31 cellular contexts compared by ENCODE assay signal in the genomic region with DNA sequence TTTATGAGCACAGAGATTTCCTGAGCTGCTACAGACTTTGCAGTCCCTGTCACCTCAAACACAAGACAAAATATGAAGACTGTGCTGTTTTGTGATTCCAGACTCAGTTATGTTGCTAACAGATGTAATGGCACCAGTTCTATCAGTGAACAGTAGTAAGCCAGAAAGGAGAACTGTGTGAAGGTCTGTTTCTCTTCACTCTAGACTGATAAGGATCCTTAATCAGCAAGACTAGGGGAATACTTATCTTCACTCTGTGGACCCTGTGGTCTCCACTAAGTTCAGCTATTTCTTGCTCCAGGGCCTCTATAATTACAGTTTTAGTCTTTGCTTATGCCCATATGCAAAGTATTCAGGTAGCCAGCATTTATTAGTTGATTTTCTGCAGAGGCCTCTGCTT.
"Had no signal": no experiment of that assay in that cellular context is flagged by ENCODE, and none has a peak within 500 bp of the region (broad histone marks: within the 10 kb centered on the region; RNA-seq: fewer than 3 reads in every experiment).

No MANE protein-coding gene starts in this region.

- H3K4me1 ChIP-seq: Peyer's patch, SJSA1 had no signal

- ATAC-seq: activated CD8-positive, alpha-beta memory T cell treated with anti-CD3 and anti-CD28 coated beads, Interleukin-2, amount 10 ng/mL, durations not matched to agents 7 days and 5 days; PC-3 had no signal

- DNase-seq: activated CD4-positive, alpha-beta memory T cell treated with anti-CD3 and anti-CD28 coated beads, Interleukin-2, amount 10 ng/mL, durations not matched to agents 7 days and 5 days; activated CD4-positive, alpha-beta T cell treated with anti-CD3 and anti-CD28 coated beads for 1 hour; activated CD4-positive, alpha-beta T cell treated with anti-CD3 and anti-CD28 coated beads for 48 hours; activated CD4-positive, CD25-positive, alpha-beta regulatory T cell; activated CD8-positive, alpha-beta memory T cell treated with anti-CD3 and anti-CD28 coated beads for 24 hours; activated CD8-positive, alpha-beta memory T cell treated with anti-CD3 and anti-CD28 coated beads, Interleukin-2, amount 10 ng/mL, durations not matched to agents 7 days and 5 days; activated CD8-positive, alpha-beta memory T cell treated with anti-CD3 and anti-CD28 coated beads, Interleukin-2, amount 50 U/mL, for 48 hours; activated effector memory CD4-positive, alpha-beta T cell treated with Interleukin-2 at 50 U/mL for 16 hours; activated naive CD4-positive, alpha-beta T cell; activated naive CD4-positive, alpha-beta T cell treated with anti-CD3 and anti-CD28 coated beads, Interleukin-2, amount 50 U/mL, for 16 hours; activated naive CD8-positive, alpha-beta T cell treated with anti-CD3 and anti-CD28 coated beads for 36 hours; activated T-cell treated with anti-CD3 and anti-CD28 coated beads, Interleukin-2, amount 50 U/mL, for 48 hours; amniotic stem cell; aorta; brain microvascular endothelial cell; Kasumi-1; KG1; MG63; NCI-H1048; NCI-H1105 treated with DMSO at 0.1 percent for 48 hours; NCI-H1436; NCI-H1694 treated with DMSO at 0.1 percent for 48 hours; NCI-H2029; NCI-H345; NCI-H524 treated with DMSO at 0.1 percent for 48 hours; PC-3; Peyer's patch; RPMI8226; SHP77 treated with DMSO at 0.1 percent for 48 hours had no signal

- H3K36me3 ChIP-seq: brain microvascular endothelial cell, MG63, Peyer's patch, SJSA1, WERI-Rb-1 had no signal

- H3K27ac ChIP-seq: brain microvascular endothelial cell, Peyer's patch, SJSA1, WERI-Rb-1 had no signal

- H3K27me3 ChIP-seq: brain microvascular endothelial cell, MG63, Peyer's patch had no signal

- H3K4me3 ChIP-seq: MG63, Peyer's patch, SJSA1 had no signal

- H3K9me3 ChIP-seq: MG63, Peyer's patch, SJSA1 had no signal
